In genomic region chr10:100579691-100580090, GRCh38 we compare ENCODE assay signal across 15 cellular contexts. TPM values are rescaled to one million over a fixed set of nuclear protein-coding genes. Genes with fewer than 3 reads are reported as not detected.
DNase-seq lines count a peak whose midpoint lies in the region; ATAC-seq, FAIRE-seq and TF ChIP-seq lines count a peak whose summit lies in the region.
"Had no signal": no experiment of that assay in that cellular context is flagged by ENCODE, and none has a peak within 500 bp of the region (broad histone marks: within the 10 kb centered on the region; RNA-seq: fewer than 3 reads in every experiment).

No MANE protein-coding gene starts in this region.

- H3K79me1 ChIP-seq in trophoblast cell (ENCODE audit: low read length), result no peaks in the 10 kb centered on the region

- no CpG with 5 or more reads among the region's 5 CpGs for WGBS in trophoblast cell (ENCODE audit: extremely low coverage, insufficient coverage, insufficient read length)
- 67 to 78% (median 71%) methylated on average over 5 of the region's 5 CpGs for WGBS in psoas muscle, 3 donors
- WGBS in spleen, 5 donors, result 77 to 87% (median 80%) methylated on average over 5 of the region's 5 CpGs

- peak; percentile 32 for FAIRE-seq in bronchial epithelial cell (lab: Jason Lieb, UNC)
- FAIRE-seq: A204.1, GM12892, H1 had no signal

- no peak overlapping the region for H3K9ac ChIP-seq in BLaER1
- no peak overlapping the region for H3K9ac ChIP-seq in trophoblast cell (ENCODE audit: low read length)

- no peak overlapping the region for H4K8ac ChIP-seq in trophoblast cell (ENCODE audit: low read depth, low read length)

- intact Hi-C loops in psoas muscle (cut with DNase I) (no loop called here), spleen (cut with DNase I; ENCODE audit: low total_unique reads) (no loop called here)

- H4K91ac ChIP-seq in trophoblast cell (ENCODE audit: low read depth, low read length), result no peak overlapping the region

- H3K4me1 ChIP-seq in BLaER1 (peaks cover 34% of the 10 kb centered on the region), HEK293 (ENCODE audit: control insufficient read depth, insufficient read depth, low read length) (no peaks in the 10 kb centered on the region), trophoblast cell (ENCODE audit: control insufficient read depth in 1 of 2, insufficient read depth in 2 of 2, low read length in 2 of 2) (no peaks in the 10 kb centered on the region), psoas muscle (no peaks in the 10 kb centered on the region), spleen (no peaks in the 10 kb centered on the region), Peyer's patch (no peaks in the 10 kb centered on the region)
- H3K4me1 ChIP-seq: Caco-2, HAP-1 had no signal

- POLR2A ChIA-PET in HEK293 (lab: Yijun Ruan, JAX), result interaction anchor here (0.6 kb wide), 1 partner anchor 1670 kb away, joined by 3 read pairs; no protein-coding TSS in a partner anchor

- no peak for TF ChIP-seq CTCF in HEK293 (tag by site-specific recombination; IDR thresholded peaks at IDR 0.05)
- TF ChIP-seq CTCF in bronchial epithelial cell (IDR thresholded peaks at IDR 0.05; ENCODE audit: insufficient read depth, low read length, severe bottlenecking), result no peak
- TF ChIP-seq CTCF in psoas muscle (IDR thresholded peaks at IDR 0.05), result no peak
- TF ChIP-seq CTCF in spleen (IDR thresholded peaks at IDR 0.05 in 8 of 11, conservative IDR thresholded peaks at IDR 0.05 in 3 of 11), result no peak
- no peak for TF ChIP-seq CTCF in Peyer's patch (IDR thresholded peaks at IDR 0.05)

- no peak for ATAC-seq in psoas muscle

- H2AFZ ChIP-seq in trophoblast cell (ENCODE audit: insufficient read depth, low read length, poor library complexity), result no peak overlapping the region

- H2BK12ac ChIP-seq in trophoblast cell (ENCODE audit: low read length), result no peak overlapping the region

- H3K27ac ChIP-seq in BLaER1, result no peak overlapping the region
- no peak overlapping the region for H3K27ac ChIP-seq in HEK293 (ENCODE audit: extremely low read depth, low read depth, low read length)
- H3K27ac ChIP-seq in trophoblast cell (ENCODE audit: low read depth, low read length), result no peak overlapping the region
- no peak overlapping the region for H3K27ac ChIP-seq in psoas muscle
- H3K27ac ChIP-seq in spleen, result no peak overlapping the region
- no peak overlapping the region for H3K27ac ChIP-seq in Peyer's patch

- H3K4me3 ChIP-seq in BLaER1 (no peak overlapping the region), HEK293 (ENCODE audit: low read depth, low read length) (no peak overlapping the region), bronchial epithelial cell (ENCODE audit: low read depth, low read length) (no peak overlapping the region), trophoblast cell (ENCODE audit: low read depth, low read length) (no peak overlapping the region), psoas muscle (no peak overlapping the region), spleen (no peak overlapping the region), Peyer's patch (no peak overlapping the region)
- H3K4me3 ChIP-seq: HAP-1 had no signal

- H4K12ac ChIP-seq in trophoblast cell (ENCODE audit: low read depth, low read length), result no peak overlapping the region

- H3K4ac ChIP-seq in trophoblast cell (ENCODE audit: low read depth, low read length), result no peak overlapping the region

- H3K9me3 ChIP-seq in BLaER1 (peaks cover 7% of the 10 kb centered on the region), HEK293 (ENCODE audit: control insufficient read depth, insufficient read depth, low read depth, low read length) (no peaks in the 10 kb centered on the region), trophoblast cell (ENCODE audit: insufficient read depth, low read depth, low read length) (peaks cover 2% of the 10 kb centered on the region), psoas muscle (no peaks in the 10 kb centered on the region), spleen (peaks cover 0 to 4% (median 0%) of the 10 kb centered on the region in 8 donors), Peyer's patch (no peaks in the 10 kb centered on the region)
- H3K9me3 ChIP-seq: Caco-2, HAP-1 had no signal

- H2BK5ac ChIP-seq in trophoblast cell (ENCODE audit: low read depth, low read length, poor library complexity), result no peak overlapping the region

- no peak overlapping the region for H3K14ac ChIP-seq in trophoblast cell (ENCODE audit: low read length)

- H3K79me2 ChIP-seq in trophoblast cell (ENCODE audit: control insufficient read depth, insufficient read depth, low read length, poor library complexity), result no peaks in the 10 kb centered on the region

- TF ChIP-seq POLR2A in spleen (IDR thresholded peaks at IDR 0.05), result no peak
- TF ChIP-seq POLR2A in Peyer's patch (IDR thresholded peaks at IDR 0.05), result no peak

- H3K23ac ChIP-seq in trophoblast cell (ENCODE audit: low read length), result peak overlapping the region; percentile 48

- H3K18ac ChIP-seq in trophoblast cell (ENCODE audit: low read length), result no peak overlapping the region

- DNase-seq in bronchial epithelial cell (ENCODE audit: low read depth) (no peak), trophoblast cell (no peak), psoas muscle (no peak), spleen (no peak), Peyer's patch (no peak)
- DNase-seq: Caco-2; CD8-positive, alpha-beta memory T cell; DND-41; GDM1 had no signal

- no peak overlapping the region for H2BK120ac ChIP-seq in trophoblast cell (ENCODE audit: insufficient read depth, low read length, poor library complexity)

- H3K4me2 ChIP-seq in BLaER1 (peak overlapping the region; percentile 56), trophoblast cell (ENCODE audit: low read length) (no peak overlapping the region)

- CTCF ChIA-PET in HEK293 (lab: Yijun Ruan, JAX), result interaction anchor here (0.7 to 1.7 kb wide), 3 partner anchors 10 to 17 kb away, joined by 3 to 5 read pairs (median 3); no protein-coding TSS in a partner anchor

- H3K27me3 ChIP-seq in BLaER1, result no peaks in the 10 kb centered on the region
- peaks cover 9% of the 10 kb centered on the region for H3K27me3 ChIP-seq in bronchial epithelial cell (ENCODE audit: control insufficient read depth, insufficient read depth, low read length)
- no peaks in the 10 kb centered on the region for H3K27me3 ChIP-seq in trophoblast cell (ENCODE audit: insufficient read depth, low read length)
- peaks cover 2 to 33% (median 10%) of the 10 kb centered on the region in 3 donors for H3K27me3 ChIP-seq in psoas muscle (ENCODE audit: insufficient read depth in 3 of 3, low read length in 2 of 3)
- H3K27me3 ChIP-seq in spleen (replicated peaks in 1 of 7), result peaks cover 0 to 34% (median 0%) of the 10 kb centered on the region in 7 donors
- no peaks in the 10 kb centered on the region for H3K27me3 ChIP-seq in Peyer's patch

- no peak overlapping the region for H2AK5ac ChIP-seq in trophoblast cell (ENCODE audit: low read length)

- H4K20me1 ChIP-seq in BLaER1, result no peaks in the 10 kb centered on the region

- H3K36me3 ChIP-seq in BLaER1 (no peaks in the 10 kb centered on the region), HEK293 (ENCODE audit: control insufficient read depth in 2 of 2, insufficient read depth in 1 of 2, low read length in 2 of 2) (no peaks in the 10 kb centered on the region), bronchial epithelial cell (ENCODE audit: control insufficient read depth, insufficient read depth, low read length) (no peaks in the 10 kb centered on the region), trophoblast cell (ENCODE audit: control insufficient read depth in 1 of 2, insufficient read depth in 2 of 2, low read length in 2 of 2) (no peaks in the 10 kb centered on the region), psoas muscle (ENCODE audit: insufficient read depth in 1 of 2, low read depth in 1 of 2) (no peaks in the 10 kb centered on the region), spleen (no peaks in the 10 kb centered on the region), Peyer's patch (no peaks in the 10 kb centered on the region)
- H3K36me3 ChIP-seq: HAP-1 had no signal

TF ChIP-seq in HEK293, 187 proteins besides CTCF, POLR2A, EP300 and RAD21:
- TF ChIP-seq ZFHX2 (tag by site-specific recombination; conservative IDR thresholded peaks at IDR 0.05) (no peak), ZNF169 (tag by site-specific recombination; IDR thresholded peaks at IDR 0.05) (no peak), EGR2 (tag by site-specific recombination; IDR thresholded peaks at IDR 0.05; ENCODE audit: low read depth) (0 out of 2 replicates have a peak, but pooled peaks have one; percentile 1), ZNF830 (tag by site-specific recombination; IDR thresholded peaks at IDR 0.05; ENCODE audit: low read depth) (no peak)

RNA-seq across cellular contexts. Expression of gene HIF1AN, which starts 43.9 kb away (rescaled TPM):
- total RNA-seq in bronchial epithelial cell (9.0 and 10.8 TPM in 2 replicates), psoas muscle (100 to 1,000 TPM in 2 of 4 donors, 10 to 100 TPM in 2; 64.0 to 116 (median 90.2) TPM), spleen (10 to 100 TPM; 18.2 to 48.2 (median 37.7) TPM), Peyer's patch (10 to 100 TPM; 17.7 to 25.7 (median 21.8) TPM)
- polyA plus RNA-seq in trophoblast cell (2013), result 18.4 and 19.2 TPM in 2 replicates
- polyA plus RNA-seq in psoas muscle (10 to 100 TPM; 15.6 to 57.9 (median 17.2) TPM), spleen (1 to 10 TPM; 3.0 to 6.4 (median 3.6) TPM)

RNA-seq across cellular contexts. Expression of gene NDUFB8, which starts 50.0 kb away (rescaled TPM):
- 134 and 284 TPM in 2 replicates for total RNA-seq in bronchial epithelial cell
- 229 and 233 TPM in 2 replicates for polyA plus RNA-seq in trophoblast cell (2013)
- 100 to 1,000 TPM; 168 to 250 (median 208) TPM for total RNA-seq in psoas muscle
- 100 to 1,000 TPM; 221 to 383 (median 348) TPM for polyA plus RNA-seq in psoas muscle
- 100 to 1,000 TPM in 6 of 7 donors, 10 to 100 TPM in 1; 96.2 to 142 (median 128) TPM for total RNA-seq in spleen
- 100 to 1,000 TPM; 196 to 261 (median 256) TPM for polyA plus RNA-seq in spleen
- total RNA-seq in Peyer's patch, result 100 to 1,000 TPM; 122 to 229 (median 167) TPM
